In genomic region chr15:75353604-75354003, GRCh38 we compare ENCODE assay signal across 18 cellular contexts.
"Had no signal": no experiment of that assay in that cellular context is flagged by ENCODE, and none has a peak within 500 bp of the region (broad histone marks: within the 10 kb centered on the region; RNA-seq: fewer than 3 reads in every experiment).

No MANE protein-coding gene starts in this region.

- H3K9me3 ChIP-seq: body of pancreas, gastroesophageal sphincter, upper lobe of right lung had no signal

- H3K4me3 ChIP-seq: body of pancreas, coronary artery, gastroesophageal sphincter, upper lobe of right lung had no signal

- DNase-seq: activated B cell treated with CpG ODN at 0.5 μM for 24 hours; activated CD4-positive, alpha-beta T cell treated with anti-CD3 and anti-CD28 coated beads, Interleukin-2, amount 10 ng/mL, durations not matched to agents 7 days and 5 days; activated effector memory CD4-positive, alpha-beta T cell treated with Interleukin-2 at 50 U/mL for 16 hours; amniotic stem cell; body of pancreas; central memory CD4-positive, alpha-beta T cell; effector CD8-positive, alpha-beta T cell; nucleus accumbens; upper lobe of right lung had no signal

- H3K27ac Mint-ChIP-seq: activated B cell treated with CpG ODN at 0.5 μM for 24 hours; activated CD4-positive, alpha-beta T cell treated with anti-CD3 and anti-CD28 coated beads, Interleukin-2, amount 10 ng/mL, durations not matched to agents 7 days and 5 days; stimulated activated naive CD8-positive, alpha-beta T cell treated with anti-CD3 and anti-CD28 coated beads, Interleukin-15, Interleukin-2, amounts not matched to agents 100 ng/mL and 50 ng/mL, for 24 hours had no signal

- H3K27me3 Mint-ChIP-seq: naive B cell; progenitor cell of endocrine pancreas; stimulated activated naive CD8-positive, alpha-beta T cell treated with anti-CD3 and anti-CD28 coated beads, Interleukin-15, Interleukin-2, amounts not matched to agents 100 ng/mL and 50 ng/mL, for 24 hours had no signal

- H3K27ac ChIP-seq: body of pancreas, coronary artery, epithelial cell of prostate, gastroesophageal sphincter, upper lobe of right lung had no signal

- H3K4me3 Mint-ChIP-seq: activated B cell treated with CpG ODN at 0.5 μM for 24 hours; activated CD4-positive, alpha-beta T cell treated with anti-CD3 and anti-CD28 coated beads, Interleukin-2, amount 10 ng/mL, durations not matched to agents 7 days and 5 days; stimulated activated naive CD8-positive, alpha-beta T cell treated with anti-CD3 and anti-CD28 coated beads, Interleukin-15, Interleukin-2, amounts not matched to agents 100 ng/mL and 50 ng/mL, for 24 hours; T-helper 1 cell treated with Interleukin-12 subunit alpha and Interleukin-12 subunit beta and Interleukin-4 antibody, amounts not matched to agents 30 μg/mL and 1 μg/mL, for 36 hours had no signal

- H3K27me3 ChIP-seq: body of pancreas, gastroesophageal sphincter, upper lobe of right lung had no signal

- ATAC-seq: activated naive CD4-positive, alpha-beta T cell treated with anti-CD3 and anti-CD28 coated beads, Interleukin-2, amount 50 U/mL, for 72 hours; body of pancreas; gastroesophageal sphincter; sciatic nerve; upper lobe of right lung had no signal
